Comparison of ENCODE assay signal across 1 cellular context in genomic region chr3:51585197-51585596, GRCh38.
TF ChIP-seq lines count a peak whose summit lies in the region.

No MANE protein-coding gene starts in this region.

TF ChIP-seq in SK-N-SH treated with all-trans-retinoic acid at 6 μM for 48 hours, 23 proteins besides CTCF, POLR2A, EP300 and RAD21 (continued from another document):
- TF ChIP-seq, protein P1, sequence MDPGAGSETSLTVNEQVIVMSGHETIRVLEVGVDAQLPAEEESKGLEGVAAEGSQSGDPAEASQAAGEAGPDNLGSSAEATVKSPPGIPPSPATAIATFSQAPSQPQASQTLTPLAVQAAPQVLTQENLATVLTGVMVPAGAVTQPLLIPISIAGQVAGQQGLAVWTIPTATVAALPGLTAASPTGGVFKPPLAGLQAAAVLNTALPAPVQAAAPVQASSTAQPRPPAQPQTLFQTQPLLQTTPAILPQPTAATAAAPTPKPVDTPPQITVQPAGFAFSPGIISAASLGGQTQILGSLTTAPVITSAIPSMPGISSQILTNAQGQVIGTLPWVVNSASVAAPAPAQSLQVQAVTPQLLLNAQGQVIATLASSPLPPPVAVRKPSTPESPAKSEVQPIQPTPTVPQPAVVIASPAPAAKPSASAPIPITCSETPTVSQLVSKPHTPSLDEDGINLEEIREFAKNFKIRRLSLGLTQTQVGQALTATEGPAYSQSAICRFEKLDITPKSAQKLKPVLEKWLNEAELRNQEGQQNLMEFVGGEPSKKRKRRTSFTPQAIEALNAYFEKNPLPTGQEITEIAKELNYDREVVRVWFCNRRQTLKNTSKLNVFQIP (CRISPR knock-in tag; IDR thresholded peaks at IDR 0.05; ENCODE audit: borderline replicate concordance, low read depth): no peak
